15 cellular contexts compared by ENCODE assay signal in the genomic region with DNA sequence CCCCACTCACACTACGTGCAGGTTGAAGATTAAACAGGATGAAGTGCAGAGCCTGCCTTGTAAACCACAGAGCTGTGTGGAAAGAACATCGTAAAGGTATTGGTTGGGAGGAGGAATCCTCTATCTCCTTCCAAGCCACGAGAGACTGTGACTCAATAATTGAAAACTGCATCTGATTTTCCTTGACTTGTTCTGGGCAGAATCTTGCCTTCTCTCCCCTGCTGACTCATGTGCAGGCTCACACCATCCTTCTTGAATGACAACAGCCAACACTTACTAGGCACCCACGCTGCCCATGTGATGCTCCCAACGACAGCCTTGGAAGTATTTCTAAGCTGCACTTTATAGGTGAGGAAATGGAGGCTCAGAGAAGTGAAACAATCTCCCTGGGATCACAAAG.
A peak's percentile ranks its signal among the peaks of the same experiment; 100 is the strongest.
DNase-seq lines count a peak whose midpoint lies in the region; ATAC-seq, FAIRE-seq and TF ChIP-seq lines count a peak whose summit lies in the region.
"Had no signal": no experiment of that assay in that cellular context is flagged by ENCODE, and none has a peak within 500 bp of the region (broad histone marks: within the 10 kb centered on the region; RNA-seq: fewer than 3 reads in every experiment).

No MANE protein-coding gene starts in this region.

- H3K4me3 ChIP-seq in keratinocyte (ENCODE audit: control insufficient read depth in 2 of 3, extremely low read depth in 1 of 3, insufficient read depth in 2 of 3, low read depth in 1 of 3, low read length in 3 of 3), result no peak overlapping the region
- no peak overlapping the region for H3K4me3 ChIP-seq in uterus
- H3K4me3 ChIP-seq: right atrium auricular region, tibial nerve had no signal

- H3K27ac Mint-ChIP-seq in activated CD4-positive, alpha-beta T cell treated with anti-CD3 and anti-CD28 coated beads, Interleukin-2, amount 10 ng/mL, durations not matched to agents 7 days and 5 days, result no peak overlapping the region
- H3K27ac Mint-ChIP-seq: activated T-cell treated with anti-CD3 and anti-CD28 coated beads, Interleukin-2, amount 50 U/mL, for 24 hours had no signal

- intact Hi-C loops in uterus (cut with DNase I; ENCODE audit: low total_unique reads), result no loop called here

- dilution Hi-C loops in keratinocyte (cut with MboI; ENCODE audit: extremely low pct_ligation_motif_present, low sequenced_read_pairs), result no loop called here

- no peak overlapping the region for H2AFZ ChIP-seq in keratinocyte (ENCODE audit: control insufficient read depth, low read length)

- H3K4me1 ChIP-seq in keratinocyte (ENCODE audit: control insufficient read depth, extremely low read depth, insufficient read depth, low read length), result peaks cover 10% of the 10 kb centered on the region
- H3K4me1 ChIP-seq in uterus, result peaks cover 0 to 4% of the 10 kb centered on the region in 2 donors

- no peak for TF ChIP-seq CTCF in keratinocyte (optimal IDR thresholded peaks at IDR 0.05 in 1 of 3, IDR thresholded peaks at IDR 0.05 in 1 of 3, conservative IDR thresholded peaks at IDR 0.05 in 1 of 3; ENCODE audit: extremely low read depth in 1 of 3, insufficient read depth in 2 of 3, low read length in 3 of 3)
- no peak for TF ChIP-seq CTCF in uterus (IDR thresholded peaks at IDR 0.05)

- H3K27me3 ChIP-seq in keratinocyte (ENCODE audit: control insufficient read depth, extremely low read depth, insufficient read depth, low read length) (no peaks in the 10 kb centered on the region), uterus (no peaks in the 10 kb centered on the region)
- H3K27me3 ChIP-seq: right atrium auricular region had no signal

- CTCF ChIA-PET in activated CD4-positive, alpha-beta T cell treated with anti-CD3 and anti-CD28 coated beads, Interleukin-2, amount 10 ng/mL, durations not matched to agents 7 days and 5 days (lab: Charles Lee), result interaction anchor here (0.6 kb wide), 1 partner anchor 856 kb away, joined by 3 read pairs; no protein-coding TSS in a partner anchor

- H3K27me3 Mint-ChIP-seq in activated CD4-positive, alpha-beta T cell treated with anti-CD3 and anti-CD28 coated beads, Interleukin-2, amount 10 ng/mL, durations not matched to agents 7 days and 5 days, result peaks cover under 1% of the 10 kb centered on the region

- no peaks in the 10 kb centered on the region for H3K9me3 Mint-ChIP-seq in activated CD4-positive, alpha-beta T cell treated with anti-CD3 and anti-CD28 coated beads, Interleukin-2, amount 10 ng/mL, durations not matched to agents 7 days and 5 days
- H3K9me3 Mint-ChIP-seq: activated T-cell treated with anti-CD3 and anti-CD28 coated beads, Interleukin-2, amount 50 U/mL, for 24 hours had no signal

- no peaks in the 10 kb centered on the region for H3K9me1 ChIP-seq in keratinocyte (ENCODE audit: control insufficient read depth, extremely low read depth, insufficient read depth, low read length)

- H4K20me1 ChIP-seq in keratinocyte (ENCODE audit: control insufficient read depth, extremely low read depth, insufficient read depth, low read length), result no peaks in the 10 kb centered on the region

- no peaks in the 10 kb centered on the region for H3K36me3 ChIP-seq in keratinocyte (ENCODE audit: control insufficient read depth in 2 of 2, extremely low read depth in 1 of 2, insufficient read depth in 2 of 2, low read length in 2 of 2)
- no peaks in the 10 kb centered on the region for H3K36me3 ChIP-seq in uterus
- H3K36me3 ChIP-seq: right atrium auricular region, tibial nerve had no signal

- H3K4me1 Mint-ChIP-seq in activated CD4-positive, alpha-beta T cell treated with anti-CD3 and anti-CD28 coated beads, Interleukin-2, amount 10 ng/mL, durations not matched to agents 7 days and 5 days, result no peaks in the 10 kb centered on the region

- no peak overlapping the region for H3K9ac ChIP-seq in keratinocyte (ENCODE audit: control insufficient read depth, extremely low read depth, insufficient read depth, low read length)

- no peak for ATAC-seq in GM18907 (IDR thresholded peaks at IDR 0.05; ENCODE audit: unreplicated experiment)
- ATAC-seq: HCT116 had no signal

- no peaks in the 10 kb centered on the region for H3K79me2 ChIP-seq in keratinocyte (ENCODE audit: control insufficient read depth, insufficient read depth, low read length)

- peak; percentile 83 for FAIRE-seq in keratinocyte (lab: Jason Lieb, UNC)
- no peak for FAIRE-seq in GM19239 (lab: Jason Lieb, UNC)
- FAIRE-seq: endometrium, GM12891 had no signal

- H3K27ac ChIP-seq in caudate nucleus (ENCODE audit: low read depth, low read length) (peak overlapping the region; percentile 71), keratinocyte (ENCODE audit: control insufficient read depth, insufficient read depth, low read length) (no peak overlapping the region), uterus (peak overlapping the region; percentile 10 to 21)

- H3K4me3 Mint-ChIP-seq in activated CD4-positive, alpha-beta T cell treated with anti-CD3 and anti-CD28 coated beads, Interleukin-2, amount 10 ng/mL, durations not matched to agents 7 days and 5 days, result no peak overlapping the region
- H3K4me3 Mint-ChIP-seq: activated T-cell treated with anti-CD3 and anti-CD28 coated beads, Interleukin-2, amount 50 U/mL, for 24 hours had no signal

- POLR2A ChIA-PET in activated CD4-positive, alpha-beta T cell treated with anti-CD3 and anti-CD28 coated beads, Interleukin-2, amount 10 ng/mL, durations not matched to agents 7 days and 5 days (lab: Charles Lee), result no interaction called here

- DNase-seq in HK-2 (ENCODE audit: unreplicated experiment), result peak; percentile 41
- DNase-seq in caudate nucleus (lab: John Stamatoyannopoulos, UW), result peak in 44 of 61 donors; percentile 18 to 95 (median 60)
- no peak for DNase-seq in keratinocyte (ENCODE audit: low read depth, low spot score)
- DNase-seq in uterus, result no peak
- no peak for DNase-seq in NOMO-1 (lab: John Stamatoyannopoulos, UW; ENCODE audit: unreplicated experiment in 2 of 2)
- DNase-seq in activated CD4-positive, alpha-beta T cell treated with anti-CD3 and anti-CD28 coated beads, Interleukin-2, amount 10 ng/mL, durations not matched to agents 7 days and 5 days, result no peak
- no peak for DNase-seq in GM19239 (ENCODE audit: insufficient read length, low spot score)
- DNase-seq: activated T-cell treated with anti-CD3 and anti-CD28 coated beads, Interleukin-2, amount 50 U/mL, for 24 hours; NCI-H1436 treated with DMSO at 0.1 percent for 48 hours had no signal

- no peak overlapping the region for H3K4me2 ChIP-seq in keratinocyte (ENCODE audit: control insufficient read depth, extremely low read depth, insufficient read depth, low read depth, low read length)

- H3K9me3 ChIP-seq in keratinocyte (ENCODE audit: control insufficient read depth, low read depth, low read length) (no peaks in the 10 kb centered on the region), uterus (no peaks in the 10 kb centered on the region)

- no peak for TF ChIP-seq POLR2A in uterus (IDR thresholded peaks at IDR 0.05)

- no peaks in the 10 kb centered on the region for H3K36me3 Mint-ChIP-seq in activated CD4-positive, alpha-beta T cell treated with anti-CD3 and anti-CD28 coated beads, Interleukin-2, amount 10 ng/mL, durations not matched to agents 7 days and 5 days (ENCODE audit: low read depth)

Comparison
In these comparisons a context has a peak if more than half of its experiments do, and no peak if none do; other contexts are left out.
1. DNase-seq: peak in HK-2 (single experiment) and caudate nucleus (44 of 61); none in keratinocyte (single experiment), uterus (0 of 2), NOMO-1 (0 of 2), activated CD4-positive, alpha-beta T cell treated with anti-CD3 and anti-CD28 coated beads, Interleukin-2, amount 10 ng/mL, durations not matched to agents 7 days and 5 days (single experiment) and GM19239 (single experiment).